8 cellular contexts compared by ENCODE assay signal in the genomic region with DNA sequence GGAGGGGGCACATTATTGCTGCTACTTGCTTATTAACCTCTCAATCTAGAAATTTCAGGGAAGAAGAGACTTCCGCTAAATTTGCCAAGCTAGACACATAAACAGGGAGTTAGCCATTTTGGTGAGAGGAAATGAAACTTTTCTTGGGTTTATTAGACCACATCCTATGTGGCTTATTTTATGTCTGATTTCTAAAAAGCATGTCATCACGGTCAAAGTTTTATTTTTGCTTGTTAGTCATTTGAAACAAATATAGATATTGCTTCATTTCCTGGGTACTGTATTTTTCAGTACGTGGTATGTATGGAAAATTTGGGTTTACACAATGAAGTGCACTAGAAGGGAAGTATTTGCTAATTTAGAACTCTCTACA.
DNase-seq lines count a peak whose midpoint lies in the region; ATAC-seq, FAIRE-seq and TF ChIP-seq lines count a peak whose summit lies in the region.

No MANE protein-coding gene starts in this region.

- FAIRE-seq in H54 (lab: Jason Lieb, UNC): no peak

- H2AFZ ChIP-seq in neural progenitor cell (replicated peaks): no peak overlapping the region

- H3K4me2 ChIP-seq in neural progenitor cell: no peak overlapping the region

- no peak overlapping the region for H3K4me3 ChIP-seq in esophagus squamous epithelium
- H3K4me3 ChIP-seq in neural progenitor cell: no peak overlapping the region

- peaks cover 25% of the 10 kb centered on the region for H3K36me3 Mint-ChIP-seq in neural progenitor cell

- peaks cover 41% of the 10 kb centered on the region for H3K4me1 Mint-ChIP-seq in neural progenitor cell

- H3K9ac ChIP-seq in neural progenitor cell: no peak overlapping the region

- peaks cover 6% of the 10 kb centered on the region for H3F3A ChIP-seq in neural progenitor cell (ENCODE audit: low read depth)

- peaks cover 63% of the 10 kb centered on the region for H3K79me2 ChIP-seq in neural progenitor cell (ENCODE audit: low read depth)

- TF ChIP-seq POLR2A in esophagus squamous epithelium (IDR thresholded peaks at IDR 0.05): no peak
- no peak for TF ChIP-seq POLR2A in H54 (IDR thresholded peaks at IDR 0.05; ENCODE audit: low read depth, low read length)

- H3K27me3 Mint-ChIP-seq in neural progenitor cell (ENCODE audit: insufficient read depth, low read depth): peaks cover 6% of the 10 kb centered on the region

- H3K9me3 ChIP-seq in esophagus squamous epithelium (no peaks in the 10 kb centered on the region), neural progenitor cell (ENCODE audit: low read depth) (no peaks in the 10 kb centered on the region)

- no peaks in the 10 kb centered on the region for H3K27me3 ChIP-seq in esophagus squamous epithelium
- H3K27me3 ChIP-seq in neural progenitor cell: no peaks in the 10 kb centered on the region

- peaks cover 28% of the 10 kb centered on the region for H4K20me1 ChIP-seq in neural progenitor cell (ENCODE audit: low read depth)

- no peaks in the 10 kb centered on the region for H3K9me3 Mint-ChIP-seq in neural progenitor cell

- WGBS in esophagus squamous epithelium, 2 donors: 47 to 49% methylated on average over 3 of the region's 3 CpGs

- H3K27ac ChIP-seq in esophagus squamous epithelium (peak overlapping the region; percentile 36 to 66 (median 52)), neural progenitor cell (no peak overlapping the region)

- peak; percentile 65 for ATAC-seq in GM21526 (IDR thresholded peaks at IDR 0.05; ENCODE audit: low FRiP score, unreplicated experiment)
- no peak for ATAC-seq in GM19324 (IDR thresholded peaks at IDR 0.05; ENCODE audit: low FRiP score, unreplicated experiment)

- intact Hi-C loops in esophagus squamous epithelium (cut with DNase I): no loop called here

- H3K36me3 ChIP-seq in esophagus squamous epithelium (peaks cover 0 to 54% (median 0%) of the 10 kb centered on the region in 3 donors), neural progenitor cell (no peaks in the 10 kb centered on the region)

- DNase-seq in AML-193 (lab: John Stamatoyannopoulos, UW) (peak; percentile 68 to 73), MV-4-11 (lab: John Stamatoyannopoulos, UW) (peak; percentile 99), esophagus squamous epithelium (lab: John Stamatoyannopoulos, UW) (no peak), H54 (ENCODE audit: insufficient read length, low spot score) (no peak), neural progenitor cell (ENCODE audit: low spot score) (no peak)
- no peak for DNase-seq in stimulated activated CD8-positive, alpha-beta memory T cell treated with anti-CD3 and anti-CD28 coated beads, Interleukin-4, amount 100 ng/mL, for 48 hours

- TF ChIP-seq CTCF in esophagus squamous epithelium (IDR thresholded peaks at IDR 0.05) (no peak), neural progenitor cell (IDR thresholded peaks at IDR 0.05) (no peak)

- no peak overlapping the region for H3K27ac Mint-ChIP-seq in neural progenitor cell

- no peak overlapping the region for H3K4me3 Mint-ChIP-seq in neural progenitor cell

- peaks cover 0 to 54% (median 20%) of the 10 kb centered on the region in 3 donors for H3K4me1 ChIP-seq in esophagus squamous epithelium
- H3K4me1 ChIP-seq in neural progenitor cell: peaks cover 11% of the 10 kb centered on the region

Comparison
In these comparisons a context has a peak if more than half of its experiments do, and no peak if none do; other contexts are left out.
1. DNase-seq: peak in AML-193 (2 of 2) and MV-4-11 (single experiment); none in esophagus squamous epithelium (single experiment), H54 (single experiment), neural progenitor cell (single experiment) and stimulated activated CD8-positive, alpha-beta memory T cell treated with anti-CD3 and anti-CD28 coated beads, Interleukin-4, amount 100 ng/mL, for 48 hours (single experiment).